ENCODE assay signal across 35 cellular contexts in genomic region chr6:111297776-111298175, GRCh38.
"Had no signal": no experiment of that assay in that cellular context is flagged by ENCODE, and none has a peak within 500 bp of the region (broad histone marks: within the 10 kb centered on the region; RNA-seq: fewer than 3 reads in every experiment).

No MANE protein-coding gene starts in this region.

- H3K9me3 ChIP-seq: pancreas, prostate gland, suprapubic skin had no signal

- H3K27ac Mint-ChIP-seq: activated CD4-positive, alpha-beta T cell treated with anti-CD3 and anti-CD28 coated beads, Interleukin-2, amount 10 ng/mL, durations not matched to agents 7 days and 5 days; activated CD8-positive, alpha-beta T cell treated with anti-CD3 and anti-CD28 coated beads for 36 hours; activated naive CD8-positive, alpha-beta T cell had no signal

- H3K4me1 Mint-ChIP-seq: mesothelial cell of epicardium, neural crest cell had no signal

- DNase-seq: activated CD4-positive, alpha-beta T cell treated with anti-CD3 and anti-CD28 coated beads, Interleukin-2, amount 10 ng/mL, durations not matched to agents 7 days and 5 days; activated CD4-positive, CD25-positive, alpha-beta regulatory T cell treated with anti-CD3 and anti-CD28 coated beads, Interleukin-2, amount 50 U/mL, for 72 hours; activated CD8-positive, alpha-beta T cell treated with anti-CD3 and anti-CD28 coated beads for 36 hours; activated naive CD4-positive, alpha-beta T cell; activated T-cell treated with anti-CD3 and anti-CD28 coated beads, Interleukin-2, amount 50 U/mL, for 48 hours; aorta; body of pancreas; dorsolateral prefrontal cortex; effector memory CD4-positive, alpha-beta T cell; erythroblast; left colon; mammary epithelial cell; naive thymus-derived CD4-positive, alpha-beta T cell; nucleus accumbens; pancreas; retina; stimulated activated CD4-positive, alpha-beta T cell treated with anti-CD3 and anti-CD28 coated beads, Interleukin-1b, Interleukin-23, amount 100 ng/mL, for 48 hours; stimulated activated CD4-positive, alpha-beta T cell treated with anti-CD3 and anti-CD28 coated beads, Interleukin-4, amount 100 ng/mL, for 4 hours; stimulated activated CD8-positive, alpha-beta memory T cell treated with anti-CD3 and anti-CD28 coated beads, Interleukin-4, amount 100 ng/mL, for 48 hours; stimulated activated naive CD4-positive, alpha-beta T cell; T-helper 1 cell; tibial artery; upper lobe of right lung; WERI-Rb-1 had no signal

- H3K9me3 Mint-ChIP-seq: neural crest cell had no signal

- H2AFZ ChIP-seq: hepatocyte had no signal

- H3K27me3 ChIP-seq: body of pancreas, dorsolateral prefrontal cortex, gastroesophageal sphincter, hepatocyte, pancreas, suprapubic skin, tibial artery, upper lobe of right lung had no signal

- H3K27me3 Mint-ChIP-seq: activated CD4-positive, alpha-beta T cell treated with anti-CD3 and anti-CD28 coated beads, Interleukin-2, amount 10 ng/mL, durations not matched to agents 7 days and 5 days; activated CD8-positive, alpha-beta T cell treated with anti-CD3 and anti-CD28 coated beads for 36 hours; activated naive CD8-positive, alpha-beta T cell; naive thymus-derived CD4-positive, alpha-beta T cell had no signal

- H3K36me3 ChIP-seq: prostate gland had no signal

- H3K4me3 ChIP-seq: body of pancreas, coronary artery, dorsolateral prefrontal cortex, gastroesophageal sphincter, hepatocyte, pancreas, prostate gland, smooth muscle cell, suprapubic skin, tibial artery, upper lobe of right lung had no signal

- H3K4me1 ChIP-seq: body of pancreas, pancreas, prostate gland, suprapubic skin, upper lobe of right lung had no signal

- ATAC-seq: activated CD8-positive, alpha-beta T cell treated with anti-CD3 and anti-CD28 coated beads for 36 hours; body of pancreas; gastroesophageal sphincter; left colon; naive thymus-derived CD4-positive, alpha-beta T cell; pancreas; upper lobe of right lung had no signal

- H3K79me2 ChIP-seq: hepatocyte had no signal

- FAIRE-seq: keratinocyte, pancreas, TTC549 had no signal

- H3K4me2 ChIP-seq: hepatocyte, smooth muscle cell had no signal

- H3K27ac ChIP-seq: body of pancreas, coronary artery, dorsolateral prefrontal cortex, gastroesophageal sphincter, hepatocyte, pancreas, prostate gland, suprapubic skin, tibial artery, upper lobe of right lung, WERI-Rb-1 had no signal

- H3K4me3 Mint-ChIP-seq: activated CD4-positive, alpha-beta T cell treated with anti-CD3 and anti-CD28 coated beads, Interleukin-2, amount 10 ng/mL, durations not matched to agents 7 days and 5 days; activated CD8-positive, alpha-beta T cell treated with anti-CD3 and anti-CD28 coated beads for 36 hours; activated naive CD8-positive, alpha-beta T cell; mesothelial cell of epicardium; neural crest cell had no signal
